8 cellular contexts compared by ENCODE assay signal in the genomic region with DNA sequence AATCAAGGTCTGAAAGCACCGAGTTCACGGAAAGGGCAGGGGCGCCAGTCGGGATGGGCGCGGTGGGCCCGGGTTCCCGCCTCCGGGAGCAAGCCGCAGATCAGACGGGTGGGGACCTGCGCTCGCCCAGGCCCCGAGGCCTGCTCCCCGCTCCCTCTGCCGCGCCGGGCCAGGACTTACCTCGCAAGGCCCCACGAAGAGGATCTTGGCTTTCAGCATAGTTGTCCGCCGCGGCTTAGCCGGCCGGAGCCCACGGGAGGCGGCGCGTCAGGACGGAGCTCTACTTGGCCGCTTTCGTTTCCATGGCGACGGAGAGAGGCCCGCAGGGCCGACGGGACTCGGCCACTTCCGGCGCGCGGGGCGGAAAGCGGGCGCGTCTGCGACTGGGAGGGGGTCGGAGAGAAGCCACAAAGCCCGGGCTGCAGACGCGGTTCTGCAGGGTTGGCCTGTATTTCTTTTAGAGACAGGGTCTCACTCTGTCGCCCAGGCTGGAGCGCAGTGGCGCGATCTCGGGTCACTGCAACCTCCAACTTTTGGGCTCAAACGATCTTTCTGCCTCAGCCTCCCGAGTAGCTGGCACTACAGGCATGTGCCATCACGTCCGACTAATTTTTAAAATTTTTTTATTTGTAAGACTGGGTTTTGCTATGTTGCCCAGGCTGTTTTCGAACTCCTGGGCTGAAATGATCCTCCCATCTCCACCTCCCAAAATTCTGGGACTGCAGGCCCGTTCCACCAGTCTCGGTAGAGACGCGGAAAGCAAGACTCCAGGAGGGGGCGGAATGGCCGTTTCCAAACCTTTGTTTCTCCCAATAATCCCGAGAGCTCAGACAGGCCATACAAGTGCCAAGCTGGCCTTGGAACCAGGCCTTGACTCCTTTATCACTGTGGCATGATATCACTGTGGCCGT. TPM values are rescaled to one million over a fixed set of nuclear protein-coding genes. Genes with fewer than 3 reads are reported as not detected.
A peak's percentile ranks its signal among the peaks of the same experiment; 100 is the strongest.
DNase-seq lines count a peak whose midpoint lies in the region; ATAC-seq and TF ChIP-seq lines count a peak whose summit lies in the region.

TSS of gene IFT22 (minus strand) at position 322 of the 911 bp plus-strand sequence. CDS start at position 219, 103 bp downstream.

- ATAC-seq in GM18499 (IDR thresholded peaks at IDR 0.05; ENCODE audit: insufficient read depth, unreplicated experiment) (peak; percentile 42), HG02938 (IDR thresholded peaks at IDR 0.05; ENCODE audit: unreplicated experiment) (peak; percentile 90), GM18870 (IDR thresholded peaks at IDR 0.05; ENCODE audit: unreplicated experiment) (no peak)

- peak within 1 kb of the TSS; percentile 84 for H3K27ac ChIP-seq in hepatocyte

- DNase-seq in NCI-H187 treated with DMSO at 0.1 percent for 48 hours (lab: John Stamatoyannopoulos, UW), result peak; percentile 43
- peak; percentile 59 for DNase-seq in T-helper 9 cell
- peak; percentile 71 for DNase-seq in astrocyte of the cerebellum (ENCODE audit: low read depth)
- peak; percentile 97 for DNase-seq in hepatocyte (ENCODE audit: low spot score)
- peak; percentile 98 for DNase-seq in retina

- H3K79me2 ChIP-seq in hepatocyte, result peaks cover 12% of the 10 kb centered on the region

- H4K20me1 ChIP-seq in hepatocyte (ENCODE audit: insufficient read depth, poor library complexity, severe bottlenecking), result no peaks in the 10 kb centered on the region

- no peaks in the 10 kb centered on the region for H3K9me2 ChIP-seq in hepatocyte (replicated peaks; ENCODE audit: insufficient read depth)

- H3K4me1 ChIP-seq in hepatocyte (ENCODE audit: insufficient read depth), result peaks cover 6% of the 10 kb centered on the region

- H3K4me2 ChIP-seq in hepatocyte, result peak within 1 kb of the TSS; percentile 80

- in situ Hi-C loops in astrocyte of the cerebellum (cut with HindIII; ENCODE audit: low sequenced_read_pairs), result no loop called here

- H3K4me3 ChIP-seq in astrocyte of the cerebellum (ENCODE audit: low read depth, low read length) (peak within 1 kb of the TSS; percentile 91), hepatocyte (peak within 1 kb of the TSS; percentile 63)

- no peaks in the 10 kb centered on the region for H3K9me3 ChIP-seq in hepatocyte (ENCODE audit: low read depth)

- no peaks in the 10 kb centered on the region for H3K36me3 ChIP-seq in hepatocyte (replicated peaks; ENCODE audit: insufficient read depth, low read depth)

- H2AFZ ChIP-seq in hepatocyte, result peak within 1 kb of the TSS; percentile 95

- no peaks in the 10 kb centered on the region for H3K27me3 ChIP-seq in hepatocyte

- 2% methylated on average over 69 of the region's 69 CpGs for WGBS in hepatocyte (ENCODE audit: low lambda C conversion rate, missing lambda C conversion rate)

- TF ChIP-seq CTCF in astrocyte of the cerebellum (IDR thresholded peaks at IDR 0.05; ENCODE audit: low read depth, low read length, missing control alignments), result peak; percentile 51
- peak; percentile 61 for TF ChIP-seq CTCF in hepatocyte (IDR thresholded peaks at IDR 0.05; ENCODE audit: poor library complexity)

RNA-seq across cellular contexts. Expression of gene IFT22, which starts in this region (rescaled TPM):
- total RNA-seq in hepatocyte, result 24.2 and 30.5 TPM in 2 replicates
- 29.8 and 42.2 TPM in 2 replicates for polyA plus RNA-seq in hepatocyte

Comparison
In these comparisons a context has a peak if more than half of its experiments do, and no peak if none do; other contexts are left out.
1. DNase-seq: peak in every context shown above with its lines; median percentile 98 in retina; 97 in hepatocyte; 71 in astrocyte of the cerebellum; 59 in T-helper 9 cell; 43 in NCI-H187 treated with DMSO at 0.1 percent for 48 hours.